1 cellular context compared by ENCODE assay signal in the genomic region with DNA sequence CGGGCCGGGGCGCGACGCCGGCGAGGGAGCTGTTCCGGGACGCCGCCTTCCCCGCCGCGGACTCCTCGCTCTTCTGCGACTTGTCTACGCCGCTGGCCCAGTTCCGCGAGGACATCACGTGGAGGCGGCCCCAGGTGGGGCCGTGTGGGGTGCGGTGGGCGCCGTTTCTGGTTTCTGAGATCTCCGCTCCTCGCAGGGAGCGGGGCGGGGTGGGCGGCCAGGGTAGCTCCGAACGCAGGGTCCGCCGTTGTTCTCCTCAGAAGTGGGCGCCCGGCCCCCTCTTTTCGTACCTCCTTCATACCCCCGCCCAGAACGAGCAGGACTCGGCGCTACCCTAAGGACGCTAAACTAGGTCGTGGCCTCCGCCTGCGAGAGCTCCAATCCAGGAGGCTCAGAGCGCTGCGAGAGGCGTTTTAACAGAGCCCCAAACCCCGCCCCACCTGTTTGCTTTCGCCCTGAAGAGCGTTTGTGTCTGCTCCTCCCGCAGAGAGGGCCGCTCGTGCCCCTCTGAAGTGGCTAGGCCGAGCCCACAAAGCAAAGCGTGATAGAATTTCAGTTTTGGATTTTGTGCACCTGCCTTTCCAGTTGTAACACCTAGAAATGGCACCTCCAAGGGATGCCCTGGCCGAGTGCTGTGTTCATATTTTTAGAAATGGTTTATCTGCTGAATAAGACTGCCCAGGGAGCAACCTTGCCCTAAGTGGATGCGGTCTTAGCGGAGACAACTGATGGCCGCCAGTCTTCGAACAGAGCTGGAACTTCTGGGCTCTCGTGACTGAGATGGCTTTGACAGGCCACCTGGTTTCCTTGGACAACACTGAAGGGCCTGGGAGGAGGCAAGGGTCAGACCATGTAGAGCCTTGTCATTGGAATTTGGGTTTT.
TF ChIP-seq lines count a peak whose summit lies in the region.

No MANE protein-coding gene starts in this region.

TF ChIP-seq in HepG2, 621 proteins besides CTCF, POLR2A, EP300 and RAD21 (continued from another document and continues in another):
- TF ChIP-seq, protein P1, sequence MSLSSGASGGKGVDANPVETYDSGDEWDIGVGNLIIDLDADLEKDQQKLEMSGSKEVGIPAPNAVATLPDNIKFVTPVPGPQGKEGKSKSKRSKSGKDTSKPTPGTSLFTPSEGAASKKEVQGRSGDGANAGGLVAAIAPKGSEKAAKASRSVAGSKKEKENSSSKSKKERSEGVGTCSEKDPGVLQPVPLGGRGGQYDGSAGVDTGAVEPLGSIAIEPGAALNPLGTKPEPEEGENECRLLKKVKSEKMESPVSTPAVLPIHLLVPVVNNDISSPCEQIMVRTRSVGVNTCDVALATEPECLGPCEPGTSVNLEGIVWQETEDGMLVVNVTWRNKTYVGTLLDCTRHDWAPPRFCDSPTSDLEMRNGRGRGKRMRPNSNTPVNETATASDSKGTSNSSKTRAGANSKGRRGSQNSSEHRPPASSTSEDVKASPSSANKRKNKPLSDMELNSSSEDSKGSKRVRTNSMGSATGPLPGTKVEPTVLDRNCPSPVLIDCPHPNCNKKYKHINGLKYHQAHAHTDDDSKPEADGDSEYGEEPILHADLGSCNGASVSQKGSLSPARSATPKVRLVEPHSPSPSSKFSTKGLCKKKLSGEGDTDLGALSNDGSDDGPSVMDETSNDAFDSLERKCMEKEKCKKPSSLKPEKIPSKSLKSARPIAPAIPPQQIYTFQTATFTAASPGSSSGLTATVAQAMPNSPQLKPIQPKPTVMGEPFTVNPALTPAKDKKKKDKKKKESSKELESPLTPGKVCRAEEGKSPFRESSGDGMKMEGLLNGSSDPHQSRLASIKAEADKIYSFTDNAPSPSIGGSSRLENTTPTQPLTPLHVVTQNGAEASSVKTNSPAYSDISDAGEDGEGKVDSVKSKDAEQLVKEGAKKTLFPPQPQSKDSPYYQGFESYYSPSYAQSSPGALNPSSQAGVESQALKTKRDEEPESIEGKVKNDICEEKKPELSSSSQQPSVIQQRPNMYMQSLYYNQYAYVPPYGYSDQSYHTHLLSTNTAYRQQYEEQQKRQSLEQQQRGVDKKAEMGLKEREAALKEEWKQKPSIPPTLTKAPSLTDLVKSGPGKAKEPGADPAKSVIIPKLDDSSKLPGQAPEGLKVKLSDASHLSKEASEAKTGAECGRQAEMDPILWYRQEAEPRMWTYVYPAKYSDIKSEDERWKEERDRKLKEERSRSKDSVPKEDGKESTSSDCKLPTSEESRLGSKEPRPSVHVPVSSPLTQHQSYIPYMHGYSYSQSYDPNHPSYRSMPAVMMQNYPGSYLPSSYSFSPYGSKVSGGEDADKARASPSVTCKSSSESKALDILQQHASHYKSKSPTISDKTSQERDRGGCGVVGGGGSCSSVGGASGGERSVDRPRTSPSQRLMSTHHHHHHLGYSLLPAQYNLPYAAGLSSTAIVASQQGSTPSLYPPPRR (CRISPR knock-in tag; IDR thresholded peaks at IDR 0.05; ENCODE audit: borderline replicate concordance), result peak; percentile 40; the same call in 1 of the 2 replicates
- TF ChIP-seq, protein P2, sequence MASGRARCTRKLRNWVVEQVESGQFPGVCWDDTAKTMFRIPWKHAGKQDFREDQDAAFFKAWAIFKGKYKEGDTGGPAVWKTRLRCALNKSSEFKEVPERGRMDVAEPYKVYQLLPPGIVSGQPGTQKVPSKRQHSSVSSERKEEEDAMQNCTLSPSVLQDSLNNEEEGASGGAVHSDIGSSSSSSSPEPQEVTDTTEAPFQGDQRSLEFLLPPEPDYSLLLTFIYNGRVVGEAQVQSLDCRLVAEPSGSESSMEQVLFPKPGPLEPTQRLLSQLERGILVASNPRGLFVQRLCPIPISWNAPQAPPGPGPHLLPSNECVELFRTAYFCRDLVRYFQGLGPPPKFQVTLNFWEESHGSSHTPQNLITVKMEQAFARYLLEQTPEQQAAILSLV (CRISPR knock-in tag; IDR thresholded peaks at IDR 0.05; ENCODE audit: borderline replicate concordance), result no peak
- TF ChIP-seq, protein P3, sequence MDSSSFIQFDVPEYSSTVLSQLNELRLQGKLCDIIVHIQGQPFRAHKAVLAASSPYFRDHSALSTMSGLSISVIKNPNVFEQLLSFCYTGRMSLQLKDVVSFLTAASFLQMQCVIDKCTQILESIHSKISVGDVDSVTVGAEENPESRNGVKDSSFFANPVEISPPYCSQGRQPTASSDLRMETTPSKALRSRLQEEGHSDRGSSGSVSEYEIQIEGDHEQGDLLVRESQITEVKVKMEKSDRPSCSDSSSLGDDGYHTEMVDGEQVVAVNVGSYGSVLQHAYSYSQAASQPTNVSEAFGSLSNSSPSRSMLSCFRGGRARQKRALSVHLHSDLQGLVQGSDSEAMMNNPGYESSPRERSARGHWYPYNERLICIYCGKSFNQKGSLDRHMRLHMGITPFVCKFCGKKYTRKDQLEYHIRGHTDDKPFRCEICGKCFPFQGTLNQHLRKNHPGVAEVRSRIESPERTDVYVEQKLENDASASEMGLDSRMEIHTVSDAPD (CRISPR knock-in tag; IDR thresholded peaks at IDR 0.05), result no peak
- TF ChIP-seq PHF20 (CRISPR knock-in tag; IDR thresholded peaks at IDR 0.05), result peak; percentile 1; the same call in 1 of the 2 replicates
- TF ChIP-seq ZNF782 (CRISPR knock-in tag; IDR thresholded peaks at IDR 0.05; ENCODE audit: borderline replicate concordance), result 0 out of 2 replicates have a peak, but pooled peaks have one; percentile 75
- 0 out of 2 replicates have a peak, but pooled peaks have one; percentile 35 for TF ChIP-seq SMAD9 (CRISPR knock-in tag; IDR thresholded peaks at IDR 0.05)
- TF ChIP-seq ZNF44 (CRISPR knock-in tag; IDR thresholded peaks at IDR 0.05), result 0 out of 2 replicates have a peak, but pooled peaks have one; percentile 49
- TF ChIP-seq, protein P4, sequence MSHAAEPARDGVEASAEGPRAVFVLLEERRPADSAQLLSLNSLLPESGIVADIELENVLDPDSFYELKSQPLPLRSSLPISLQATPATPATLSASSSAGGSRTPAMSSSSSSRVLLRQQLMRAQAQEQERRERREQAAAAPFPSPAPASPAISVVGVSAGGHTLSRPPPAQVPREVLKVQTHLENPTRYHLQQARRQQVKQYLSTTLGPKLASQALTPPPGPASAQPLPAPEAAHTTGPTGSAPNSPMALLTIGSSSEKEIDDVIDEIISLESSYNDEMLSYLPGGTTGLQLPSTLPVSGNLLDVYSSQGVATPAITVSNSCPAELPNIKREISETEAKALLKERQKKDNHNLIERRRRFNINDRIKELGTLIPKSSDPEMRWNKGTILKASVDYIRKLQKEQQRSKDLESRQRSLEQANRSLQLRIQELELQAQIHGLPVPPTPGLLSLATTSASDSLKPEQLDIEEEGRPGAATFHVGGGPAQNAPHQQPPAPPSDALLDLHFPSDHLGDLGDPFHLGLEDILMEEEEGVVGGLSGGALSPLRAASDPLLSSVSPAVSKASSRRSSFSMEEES (CRISPR knock-in tag; IDR thresholded peaks at IDR 0.05), result 0 out of 2 replicates have a peak, but pooled peaks have one; percentile 15
- TF ChIP-seq SIN3A (IDR thresholded peaks at IDR 0.05; ENCODE audit: borderline replicate concordance, low read depth, low read length), result peak; percentile 77; the same call in 1 of the 2 replicates
- peak; percentile 36; the same call in 1 of the 2 replicates for TF ChIP-seq MEF2D (CRISPR knock-in tag; IDR thresholded peaks at IDR 0.05)
- TF ChIP-seq ZZZ3 (CRISPR knock-in tag; IDR thresholded peaks at IDR 0.05; ENCODE audit: borderline replicate concordance), result 0 out of 2 replicates have a peak, but pooled peaks have one; percentile 83
- no peak for TF ChIP-seq SP2 (CRISPR knock-in tag; IDR thresholded peaks at IDR 0.05)
- TF ChIP-seq ZNF788 (CRISPR knock-in tag; IDR thresholded peaks at IDR 0.05; ENCODE audit: borderline replicate concordance), result peak; percentile 73; the same call in 1 of the 2 replicates
- TF ChIP-seq, protein P5, sequence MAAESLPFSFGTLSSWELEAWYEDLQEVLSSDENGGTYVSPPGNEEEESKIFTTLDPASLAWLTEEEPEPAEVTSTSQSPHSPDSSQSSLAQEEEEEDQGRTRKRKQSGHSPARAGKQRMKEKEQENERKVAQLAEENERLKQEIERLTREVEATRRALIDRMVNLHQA (CRISPR knock-in tag; IDR thresholded peaks at IDR 0.05), result no peak
- TF ChIP-seq, protein P6, sequence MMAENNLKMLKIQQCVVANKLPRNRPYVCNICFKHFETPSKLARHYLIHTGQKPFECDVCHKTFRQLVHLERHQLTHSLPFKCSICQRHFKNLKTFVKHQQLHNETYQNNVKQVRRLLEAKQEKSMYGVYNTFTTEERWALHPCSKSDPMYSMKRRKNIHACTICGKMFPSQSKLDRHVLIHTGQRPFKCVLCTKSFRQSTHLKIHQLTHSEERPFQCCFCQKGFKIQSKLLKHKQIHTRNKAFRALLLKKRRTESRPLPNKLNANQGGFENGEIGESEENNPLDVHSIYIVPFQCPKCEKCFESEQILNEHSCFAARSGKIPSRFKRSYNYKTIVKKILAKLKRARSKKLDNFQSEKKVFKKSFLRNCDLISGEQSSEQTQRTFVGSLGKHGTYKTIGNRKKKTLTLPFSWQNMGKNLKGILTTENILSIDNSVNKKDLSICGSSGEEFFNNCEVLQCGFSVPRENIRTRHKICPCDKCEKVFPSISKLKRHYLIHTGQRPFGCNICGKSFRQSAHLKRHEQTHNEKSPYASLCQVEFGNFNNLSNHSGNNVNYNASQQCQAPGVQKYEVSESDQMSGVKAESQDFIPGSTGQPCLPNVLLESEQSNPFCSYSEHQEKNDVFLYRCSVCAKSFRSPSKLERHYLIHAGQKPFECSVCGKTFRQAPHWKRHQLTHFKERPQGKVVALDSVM (CRISPR knock-in tag; IDR thresholded peaks at IDR 0.05), result peak; percentile 43; the same call in 1 of the 2 replicates
- TF ChIP-seq ZBTB42 (CRISPR knock-in tag; IDR thresholded peaks at IDR 0.05), result 0 out of 2 replicates have a peak, but pooled peaks have one; percentile 0
- TF ChIP-seq ZNF34 (CRISPR knock-in tag; IDR thresholded peaks at IDR 0.05; ENCODE audit: borderline replicate concordance), result peak; percentile 75; the same call in 1 of the 2 replicates
- TF ChIP-seq, protein P7, sequence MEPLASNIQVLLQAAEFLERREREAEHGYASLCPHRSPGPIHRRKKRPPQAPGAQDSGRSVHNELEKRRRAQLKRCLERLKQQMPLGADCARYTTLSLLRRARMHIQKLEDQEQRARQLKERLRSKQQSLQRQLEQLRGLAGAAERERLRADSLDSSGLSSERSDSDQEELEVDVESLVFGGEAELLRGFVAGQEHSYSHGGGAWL (CRISPR knock-in tag; IDR thresholded peaks at IDR 0.05), result 0 out of 2 replicates have a peak, but pooled peaks have one; percentile 16
- no peak for TF ChIP-seq HDAC2 (CRISPR knock-in tag; IDR thresholded peaks at IDR 0.05)
- no peak for TF ChIP-seq TARDBP (CRISPR knock-in tag; IDR thresholded peaks at IDR 0.05)
- peak; percentile 46; the same call in 1 of the 2 replicates for TF ChIP-seq GLI4 (CRISPR knock-in tag; IDR thresholded peaks at IDR 0.05; ENCODE audit: borderline replicate concordance)
- no peak for TF ChIP-seq ZNF781 (CRISPR knock-in tag; IDR thresholded peaks at IDR 0.05; ENCODE audit: borderline replicate concordance, not compliant biosample characterization)
- peak; percentile 11; the same call in 1 of the 2 replicates for TF ChIP-seq NR2F2 (IDR thresholded peaks at IDR 0.05; ENCODE audit: borderline replicate concordance, low read depth)
- 0 out of 2 replicates have a peak, but pooled peaks have one; percentile 85 for TF ChIP-seq ZNF251 (CRISPR knock-in tag; IDR thresholded peaks at IDR 0.05)
- TF ChIP-seq ATF7-NPFF (CRISPR knock-in tag; IDR thresholded peaks at IDR 0.05; ENCODE audit: low read depth), result peak; percentile 64; the same call in 1 of the 2 replicates
- TF ChIP-seq PAWR (CRISPR knock-in tag; IDR thresholded peaks at IDR 0.05; ENCODE audit: borderline replicate concordance), result peak; percentile 69; the same call in 1 of the 2 replicates
- TF ChIP-seq ZNF501 (CRISPR knock-in tag; IDR thresholded peaks at IDR 0.05), result no peak
- TF ChIP-seq CCDC6 (CRISPR knock-in tag; IDR thresholded peaks at IDR 0.05), result peak; percentile 90; the same call in 1 of the 2 replicates
- no peak for TF ChIP-seq SCMH1 (CRISPR knock-in tag; IDR thresholded peaks at IDR 0.05; ENCODE audit: borderline replicate concordance)
- no peak for TF ChIP-seq KDM3A (CRISPR knock-in tag; IDR thresholded peaks at IDR 0.05; ENCODE audit: low read depth)
- peak; percentile 53 for TF ChIP-seq ZNF883 (CRISPR knock-in tag; IDR thresholded peaks at IDR 0.05; ENCODE audit: not compliant biosample characterization)
- peak; percentile 74; the same call in 1 of the 2 replicates for TF ChIP-seq ZNF558 (CRISPR knock-in tag; IDR thresholded peaks at IDR 0.05; ENCODE audit: borderline replicate concordance)
- no peak for TF ChIP-seq CHD4 (IDR thresholded peaks at IDR 0.05; ENCODE audit: borderline replicate concordance, low read length)
- TF ChIP-seq ZNF253 (CRISPR knock-in tag; IDR thresholded peaks at IDR 0.05; ENCODE audit: borderline replicate concordance), result no peak
- TF ChIP-seq, protein P8, sequence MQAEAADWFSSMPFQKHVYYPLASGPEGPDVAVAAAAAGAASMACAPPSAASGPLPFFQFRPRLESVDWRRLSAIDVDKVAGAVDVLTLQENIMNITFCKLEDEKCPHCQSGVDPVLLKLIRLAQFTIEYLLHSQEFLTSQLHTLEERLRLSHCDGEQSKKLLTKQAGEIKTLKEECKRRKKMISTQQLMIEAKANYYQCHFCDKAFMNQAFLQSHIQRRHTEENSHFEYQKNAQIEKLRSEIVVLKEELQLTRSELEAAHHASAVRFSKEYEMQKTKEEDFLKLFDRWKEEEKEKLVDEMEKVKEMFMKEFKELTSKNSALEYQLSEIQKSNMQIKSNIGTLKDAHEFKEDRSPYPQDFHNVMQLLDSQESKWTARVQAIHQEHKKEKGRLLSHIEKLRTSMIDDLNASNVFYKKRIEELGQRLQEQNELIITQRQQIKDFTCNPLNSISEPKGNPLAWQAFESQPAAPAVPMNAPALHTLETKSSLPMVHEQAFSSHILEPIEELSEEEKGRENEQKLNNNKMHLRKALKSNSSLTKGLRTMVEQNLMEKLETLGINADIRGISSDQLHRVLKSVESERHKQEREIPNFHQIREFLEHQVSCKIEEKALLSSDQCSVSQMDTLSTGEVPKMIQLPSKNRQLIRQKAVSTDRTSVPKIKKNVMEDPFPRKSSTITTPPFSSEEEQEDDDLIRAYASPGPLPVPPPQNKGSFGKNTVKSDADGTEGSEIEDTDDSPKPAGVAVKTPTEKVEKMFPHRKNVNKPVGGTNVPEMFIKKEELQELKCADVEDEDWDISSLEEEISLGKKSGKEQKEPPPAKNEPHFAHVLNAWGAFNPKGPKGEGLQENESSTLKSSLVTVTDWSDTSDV (CRISPR knock-in tag; IDR thresholded peaks at IDR 0.05), result 0 out of 2 replicates have a peak, but pooled peaks have one; percentile 34
- TF ChIP-seq MXD4 (CRISPR knock-in tag; IDR thresholded peaks at IDR 0.05), result no peak
- TF ChIP-seq, protein P9, sequence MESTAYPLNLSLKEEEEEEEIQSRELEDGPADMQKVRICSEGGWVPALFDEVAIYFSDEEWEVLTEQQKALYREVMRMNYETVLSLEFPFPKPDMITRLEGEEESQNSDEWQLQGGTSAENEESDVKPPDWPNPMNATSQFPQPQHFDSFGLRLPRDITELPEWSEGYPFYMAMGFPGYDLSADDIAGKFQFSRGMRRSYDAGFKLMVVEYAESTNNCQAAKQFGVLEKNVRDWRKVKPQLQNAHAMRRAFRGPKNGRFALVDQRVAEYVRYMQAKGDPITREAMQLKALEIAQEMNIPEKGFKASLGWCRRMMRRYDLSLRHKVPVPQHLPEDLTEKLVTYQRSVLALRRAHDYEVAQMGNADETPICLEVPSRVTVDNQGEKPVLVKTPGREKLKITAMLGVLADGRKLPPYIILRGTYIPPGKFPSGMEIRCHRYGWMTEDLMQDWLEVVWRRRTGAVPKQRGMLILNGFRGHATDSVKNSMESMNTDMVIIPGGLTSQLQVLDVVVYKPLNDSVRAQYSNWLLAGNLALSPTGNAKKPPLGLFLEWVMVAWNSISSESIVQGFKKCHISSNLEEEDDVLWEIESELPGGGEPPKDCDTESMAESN (CRISPR knock-in tag; conservative IDR thresholded peaks at IDR 0.05), result 0 out of 2 replicates have a peak, but pooled peaks have one; percentile 31
- TF ChIP-seq XRCC5 (optimal IDR thresholded peaks at IDR 0.05; ENCODE audit: low read length), result peak; percentile 23
